In the genomic region with DNA sequence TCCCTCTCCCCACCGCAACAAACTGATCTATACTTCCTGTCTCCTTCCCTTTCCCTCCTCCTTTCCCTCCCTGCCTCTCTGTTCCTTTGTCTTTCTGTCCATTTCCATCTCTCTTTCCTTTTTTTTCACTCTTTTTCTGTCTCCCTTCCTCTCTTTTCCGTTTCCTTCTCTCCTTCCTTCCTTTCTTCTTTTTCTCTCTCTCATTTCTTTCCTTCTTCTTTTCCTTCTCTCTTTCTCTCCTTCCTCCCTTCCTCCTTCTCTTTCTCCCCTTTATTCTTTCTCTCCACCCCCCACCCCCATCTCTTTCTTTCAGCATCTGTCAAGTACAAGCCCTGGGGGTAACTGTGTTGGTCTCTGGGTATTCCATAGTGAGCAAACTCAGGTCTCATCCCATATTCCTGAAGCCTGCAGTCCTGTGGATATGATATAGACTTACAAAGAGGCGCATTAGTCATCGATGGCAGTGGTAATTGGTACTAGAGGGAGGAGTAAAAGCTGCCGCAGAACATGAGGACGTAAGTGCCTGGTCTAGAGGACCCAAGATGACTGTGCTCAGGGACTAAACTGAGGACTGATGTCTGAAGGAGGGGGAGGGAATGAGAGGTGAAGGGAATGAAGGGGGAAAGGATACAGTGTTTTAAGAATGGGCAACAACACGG, we compare ENCODE assay signal across 25 cellular contexts. TPM values are rescaled to one million over a fixed set of nuclear protein-coding genes. Genes with fewer than 3 reads are reported as not detected.
DNase-seq lines count a peak whose midpoint lies in the region; ATAC-seq and TF ChIP-seq lines count a peak whose summit lies in the region.
"Had no signal": no experiment of that assay in that cellular context is flagged by ENCODE, and none has a peak within 500 bp of the region (broad histone marks: within the 10 kb centered on the region; RNA-seq: fewer than 3 reads in every experiment).

No MANE protein-coding gene starts in this region.

- H4K8ac ChIP-seq in mesendoderm (ENCODE audit: low read depth, low read length) = no peak overlapping the region
- no peak overlapping the region for H4K8ac ChIP-seq in neuronal stem cell (ENCODE audit: low read depth, low read length)

- no peak overlapping the region for H4K5ac ChIP-seq in mesendoderm (ENCODE audit: low read length)

- H2AFZ ChIP-seq in GM23338 (no peak overlapping the region), neuronal stem cell (ENCODE audit: low read length) (peak overlapping the region; percentile 5)

- H3K14ac ChIP-seq in neuronal stem cell (ENCODE audit: low read length) = no peak overlapping the region

- H3F3A ChIP-seq in GM23338 (replicated peaks; ENCODE audit: low read depth) = no peaks in the 10 kb centered on the region; the same call in 1 of the 2 replicates

- TF ChIP-seq CTCF in GM23338 (conservative IDR thresholded peaks at IDR 0.05; ENCODE audit: low read depth in 2 of 2) = no peak

- no peak overlapping the region for H2BK12ac ChIP-seq in neuronal stem cell (ENCODE audit: low read length)

- no peaks in the 10 kb centered on the region for H3K9me3 ChIP-seq in neuronal stem cell (replicated peaks in 1 of 2; ENCODE audit: control insufficient read depth in 2 of 2, insufficient read depth in 1 of 2, low read depth in 1 of 2, low read length in 2 of 2)
- H3K9me3 ChIP-seq: A549; BLaER1 treated with 17β-estradiol and CSF1 and Interleukin-3, amounts not matched to agents 10 nM and 100 nM had no signal

- H2AK5ac ChIP-seq in mesendoderm (ENCODE audit: low read length) (no peak overlapping the region), neuronal stem cell (ENCODE audit: low read depth, low read length) (no peak overlapping the region)

- H3K4me1 ChIP-seq in GM23338 (ENCODE audit: insufficient read depth) (peaks cover 15% of the 10 kb centered on the region), mesendoderm (ENCODE audit: control insufficient read depth, low read depth, low read length) (peaks cover 6% of the 10 kb centered on the region), neuronal stem cell (ENCODE audit: control insufficient read depth in 2 of 2, insufficient read depth in 1 of 2, low read depth in 1 of 2, low read length in 2 of 2) (peaks cover 16 to 26% of the 10 kb centered on the region in 2 donors)
- H3K4me1 ChIP-seq: A549; BLaER1 treated with 17β-estradiol and CSF1 and Interleukin-3, amounts not matched to agents 10 nM and 100 nM had no signal

- H3K27me3 Mint-ChIP-seq in GM23338 (ENCODE audit: insufficient read depth, low read depth, poor library complexity) = no peaks in the 10 kb centered on the region
- H3K27me3 Mint-ChIP-seq in T-helper 2 cell treated with Interferon-gamma antibody and Interleukin-4, amounts not matched to agents 5 μg/mL and 100 μg/mL, for 36 hours (ENCODE audit: low read depth) = no peaks in the 10 kb centered on the region

- no peaks in the 10 kb centered on the region for H3K9me3 Mint-ChIP-seq in GM23338
- no peaks in the 10 kb centered on the region for H3K9me3 Mint-ChIP-seq in T-helper 2 cell treated with Interferon-gamma antibody and Interleukin-4, amounts not matched to agents 5 μg/mL and 100 μg/mL, for 36 hours
- H3K9me3 Mint-ChIP-seq: CD4-positive, alpha-beta T cell had no signal

- no peak overlapping the region for H3K4me2 ChIP-seq in GM23338
- no peak overlapping the region for H3K4me2 ChIP-seq in mesendoderm (ENCODE audit: low read length)
- H3K4me2 ChIP-seq in neuronal stem cell (ENCODE audit: insufficient read depth, low read length, poor library complexity, severe bottlenecking) = no peak overlapping the region
- H3K4me2 ChIP-seq: A549; BLaER1 treated with 17β-estradiol and CSF1 and Interleukin-3, amounts not matched to agents 10 nM and 100 nM; KMS-11 had no signal

- H2BK5ac ChIP-seq in mesendoderm (ENCODE audit: low read length) (no peak overlapping the region), neuronal stem cell (ENCODE audit: low read length) (no peak overlapping the region)

- no peak overlapping the region for H2BK15ac ChIP-seq in mesendoderm (replicated peaks; ENCODE audit: low read depth)
- peak overlapping the region; percentile 33 for H2BK15ac ChIP-seq in neuronal stem cell (ENCODE audit: low read length)

- no peak overlapping the region for H3K9ac ChIP-seq in mesendoderm (ENCODE audit: low read length)
- H3K9ac ChIP-seq in neuronal stem cell (ENCODE audit: low read depth, low read length, poor library complexity) = no peak overlapping the region
- H3K9ac ChIP-seq: BLaER1 treated with 17β-estradiol and CSF1 and Interleukin-3, amounts not matched to agents 10 nM and 100 nM; KMS-11 had no signal

- no peak for ATAC-seq in GM23338
- ATAC-seq in GM18858 (IDR thresholded peaks at IDR 0.05; ENCODE audit: unreplicated experiment) = no peak
- no peak for ATAC-seq in GM18520 (IDR thresholded peaks at IDR 0.05; ENCODE audit: unreplicated experiment)
- ATAC-seq: A549, GM12878 had no signal

- H3K27ac Mint-ChIP-seq in GM23338 = peak overlapping the region; percentile 33
- no peak overlapping the region for H3K27ac Mint-ChIP-seq in T-helper 2 cell treated with Interferon-gamma antibody and Interleukin-4, amounts not matched to agents 5 μg/mL and 100 μg/mL, for 36 hours
- H3K27ac Mint-ChIP-seq: CD4-positive, alpha-beta T cell; HFFc6; IgD-negative memory B cell had no signal

- no peaks in the 10 kb centered on the region for H4K20me1 ChIP-seq in GM23338 (replicated peaks; ENCODE audit: insufficient read depth)
- H4K20me1 ChIP-seq: BLaER1 treated with 17β-estradiol and CSF1 and Interleukin-3, amounts not matched to agents 10 nM and 100 nM had no signal

- H4K91ac ChIP-seq in neuronal stem cell (ENCODE audit: low read depth, low read length, poor library complexity) = no peak overlapping the region

- peak overlapping the region; percentile 22 for H3K56ac ChIP-seq in mesendoderm (ENCODE audit: low read length)

- no peaks in the 10 kb centered on the region for H3K36me3 ChIP-seq in GM23338 (ENCODE audit: insufficient read depth)
- H3K36me3 ChIP-seq in mesendoderm (ENCODE audit: control insufficient read depth, insufficient read depth, low read length) = no peaks in the 10 kb centered on the region
- H3K36me3 ChIP-seq in neuronal stem cell (replicated peaks in 1 of 2; ENCODE audit: control insufficient read depth in 2 of 2, insufficient read depth in 2 of 2, low read length in 2 of 2) = no peaks in the 10 kb centered on the region
- H3K36me3 ChIP-seq: BLaER1 treated with 17β-estradiol and CSF1 and Interleukin-3, amounts not matched to agents 10 nM and 100 nM had no signal

- H3K27ac ChIP-seq in GM23338 (ENCODE audit: low read depth) = no peak overlapping the region
- no peak overlapping the region for H3K27ac ChIP-seq in mesendoderm (ENCODE audit: low read depth, low read length)
- no peak overlapping the region for H3K27ac ChIP-seq in neuronal stem cell (replicated peaks; ENCODE audit: low read length)
- H3K27ac ChIP-seq: A549; BLaER1 treated with 17β-estradiol and CSF1 and Interleukin-3, amounts not matched to agents 10 nM and 100 nM; KMS-11 had no signal

- no peak overlapping the region for H3K4me3 ChIP-seq in GM23338
- no peak overlapping the region for H3K4me3 ChIP-seq in mesendoderm (ENCODE audit: low read length)
- no peak overlapping the region for H3K4me3 ChIP-seq in neuronal stem cell (ENCODE audit: low read length in 2 of 2)
- H3K4me3 ChIP-seq: A549; BLaER1 treated with 17β-estradiol and CSF1 and Interleukin-3, amounts not matched to agents 10 nM and 100 nM; GM12878 had no signal

- H3K4ac ChIP-seq in mesendoderm (ENCODE audit: low read depth, low read length) = no peak overlapping the region
- H3K4ac ChIP-seq in neuronal stem cell (ENCODE audit: low read length) = no peak overlapping the region

- no peaks in the 10 kb centered on the region for H3K9me2 ChIP-seq in GM23338 (ENCODE audit: insufficient read depth)

- no peak overlapping the region for H2BK120ac ChIP-seq in mesendoderm (ENCODE audit: low read depth, low read length)
- peak overlapping the region; percentile 40 for H2BK120ac ChIP-seq in neuronal stem cell (ENCODE audit: low read depth, low read length)

- H3K23ac ChIP-seq in mesendoderm (ENCODE audit: low read length) (no peak overlapping the region), neuronal stem cell (ENCODE audit: low read depth, low read length, poor library complexity) (no peak overlapping the region)

- no peaks in the 10 kb centered on the region; the same call in 2 of the 3 replicates for H3K36me3 Mint-ChIP-seq in GM23338 (ENCODE audit: low read depth)
- H3K36me3 Mint-ChIP-seq in T-helper 2 cell treated with Interferon-gamma antibody and Interleukin-4, amounts not matched to agents 5 μg/mL and 100 μg/mL, for 36 hours (ENCODE audit: low read depth) = no peaks in the 10 kb centered on the region

- H3K79me2 ChIP-seq in GM23338 (replicated peaks; ENCODE audit: insufficient read depth) (no peaks in the 10 kb centered on the region), mesendoderm (ENCODE audit: control insufficient read depth, insufficient read depth, low read length) (no peaks in the 10 kb centered on the region)

- WGBS in mesendoderm (ENCODE audit: extremely low coverage, insufficient coverage, low lambda C conversion rate) = no CpG with 5 or more reads among the region's 7 CpGs
- WGBS in neuronal stem cell (ENCODE audit: extremely low coverage in 2 of 2, insufficient read length in 2 of 2, insufficient replicate concordance in 1 of 2), 2 donors = no CpG with 5 or more reads among the region's 7 CpGs

- H3K79me1 ChIP-seq in mesendoderm (ENCODE audit: low read length) = no peaks in the 10 kb centered on the region
- no peaks in the 10 kb centered on the region for H3K79me1 ChIP-seq in neuronal stem cell (ENCODE audit: low read depth, low read length)

- H3K18ac ChIP-seq in mesendoderm (ENCODE audit: low read length) = no peak overlapping the region
- no peak overlapping the region for H3K18ac ChIP-seq in neuronal stem cell (ENCODE audit: low read length)

- no peak overlapping the region for H3K4me3 Mint-ChIP-seq in GM23338
- H3K4me3 Mint-ChIP-seq in T-helper 2 cell treated with Interferon-gamma antibody and Interleukin-4, amounts not matched to agents 5 μg/mL and 100 μg/mL, for 36 hours = no peak overlapping the region
- H3K4me3 Mint-ChIP-seq: CD4-positive, alpha-beta T cell; HFFc6; IgD-negative memory B cell had no signal

- no peaks in the 10 kb centered on the region for H3K27me3 ChIP-seq in GM23338 (ENCODE audit: insufficient read depth)
- H3K27me3 ChIP-seq in mesendoderm (ENCODE audit: insufficient read depth, low read length, poor library complexity) = no peaks in the 10 kb centered on the region
- H3K27me3 ChIP-seq in neuronal stem cell (ENCODE audit: control insufficient read depth in 3 of 3, insufficient read depth in 3 of 3, low read depth in 1 of 3, low read length in 3 of 3) = no peaks in the 10 kb centered on the region
- H3K27me3 ChIP-seq: BLaER1 treated with 17β-estradiol and CSF1 and Interleukin-3, amounts not matched to agents 10 nM and 100 nM had no signal

- peaks cover 24% of the 10 kb centered on the region for H3K4me1 Mint-ChIP-seq in GM23338
- H3K4me1 Mint-ChIP-seq in T-helper 2 cell treated with Interferon-gamma antibody and Interleukin-4, amounts not matched to agents 5 μg/mL and 100 μg/mL, for 36 hours (ENCODE audit: low read depth) = no peaks in the 10 kb centered on the region
- H3K4me1 Mint-ChIP-seq: IgD-negative memory B cell had no signal

- DNase-seq in GM23338 (ENCODE audit: low spot score) = no peak
- peak; percentile 33 for DNase-seq in M059J (ENCODE audit: low read depth)
- no peak for DNase-seq in mesendoderm
- DNase-seq in neuronal stem cell (ENCODE audit: low spot score) = no peak
- DNase-seq in NCI-H1436 treated with DMSO at 0.1 percent for 48 hours (lab: John Stamatoyannopoulos, UW) = no peak
- DNase-seq in T-helper 2 cell treated with Interferon-gamma antibody and Interleukin-4, amounts not matched to agents 5 μg/mL and 100 μg/mL, for 36 hours (ENCODE audit: low spot score) = no peak
- DNase-seq: AML-193; CD4-positive, alpha-beta T cell; H7; HFFc6; NCI-H1048; NCI-H1417 treated with DMSO at 0.1 percent for 48 hours; NCI-H187; NCI-H2081 treated with DMSO at 0.1 percent for 48 hours; NCI-H2171 treated with DMSO at 0.1 percent for 48 hours; NCI-H345; NCI-H524; NCI-H774 had no signal

RNA-seq across cellular contexts. Expression of a gene that starts 50.4 kb away (rescaled TPM):
- 22.0 and 24.4 TPM in 2 replicates for total RNA-seq in GM23338 (2014; rRNA removed; shearing (Covaris generic))
- polyA plus RNA-seq in GM23338 (2016; fragmentation: Nextera tagmentation; extraction: Ambion mirVana) = 8.2 and 11.0 TPM in 2 replicates
- total RNA-seq in M059J (2014; rRNA removed; shearing (Covaris generic)) = 0.57 and 1.3 TPM in 2 replicates
- polyA plus RNA-seq in mesendoderm (2013, experiment 1 of 2) = 33.5 TPM
- polyA plus RNA-seq in mesendoderm (2013, experiment 2 of 2) = 34.9 TPM
- polyA plus RNA-seq in neuronal stem cell (2013, experiment 1 of 2) = 31.2 TPM
- 31.9 TPM for polyA plus RNA-seq in neuronal stem cell (2013, experiment 2 of 2)
- total RNA-seq: CD4-positive, alpha-beta T cell; HFFc6 had no signal
- polyA plus RNA-seq: A549, IgD-negative memory B cell had no signal

Comparison
In these comparisons a context has a peak if more than half of its experiments do, and no peak if none do; other contexts are left out.
1. RNA of a gene that starts 50.4 kb away (total RNA-seq): 22.0 to 24.4 TPM in GM23338; 0.57 to 1.3 TPM in M059J; every median in the first group is over 10 times any median in the second.